Comparison of ENCODE assay signal across 9 cellular contexts in genomic region chr11:114036156-114036811, GRCh38. TPM values are rescaled to one million over a fixed set of nuclear protein-coding genes. Genes with fewer than 3 reads are reported as not detected.
A peak's percentile ranks its signal among the peaks of the same experiment; 100 is the strongest.
DNase-seq lines count a peak whose midpoint lies in the region; ATAC-seq, FAIRE-seq and TF ChIP-seq lines count a peak whose summit lies in the region.
"Had no signal": no experiment of that assay in that cellular context is flagged by ENCODE, and none has a peak within 500 bp of the region (broad histone marks: within the 10 kb centered on the region; RNA-seq: fewer than 3 reads in every experiment).

No MANE protein-coding gene starts in this region.

- no peak overlapping the region for H3K9ac ChIP-seq in neural progenitor cell

- no peak for FAIRE-seq in A549 (lab: Jason Lieb, UNC)
- FAIRE-seq in RCC 7860 (lab: Jason Lieb, UNC), result no peak
- FAIRE-seq: GM18507 had no signal

- no peaks in the 10 kb centered on the region for H4K20me1 ChIP-seq in neural progenitor cell (ENCODE audit: low read depth)

- peak overlapping the region; percentile 46 for H3K4me3 ChIP-seq in A549
- H3K4me3 ChIP-seq in neural progenitor cell, result no peak overlapping the region
- H3K4me3 ChIP-seq in suprapubic skin, result peak overlapping the region; percentile 40

- POLR2A ChIA-PET in A549 (lab: Yijun Ruan, JAX), result no interaction called here

- H3K27ac ChIP-seq in A549, result peak overlapping the region; percentile 64 to 66; a peak in 4 of 6 replicates
- H3K27ac ChIP-seq in neural progenitor cell, result no peak overlapping the region
- H3K27ac ChIP-seq in suprapubic skin, result peak overlapping the region; percentile 55

- no peak for TF ChIP-seq EP300 in A549 (IDR thresholded peaks at IDR 0.05)
- no peak for TF ChIP-seq EP300 in suprapubic skin (IDR thresholded peaks at IDR 0.05)

- peaks cover 20% of the 10 kb centered on the region for H3K27me3 Mint-ChIP-seq in neural progenitor cell (ENCODE audit: insufficient read depth, low read depth)

- no peaks in the 10 kb centered on the region for H3K79me2 ChIP-seq in neural progenitor cell (ENCODE audit: low read depth)

- H3K27me3 ChIP-seq in neural progenitor cell (no peaks in the 10 kb centered on the region), suprapubic skin (no peaks in the 10 kb centered on the region)

- no peak for TF ChIP-seq POLR2A in A549 (IDR thresholded peaks at IDR 0.05; ENCODE audit: low read length)
- no peak for TF ChIP-seq POLR2A in suprapubic skin (IDR thresholded peaks at IDR 0.05)

- peak overlapping the region; percentile 48 for H3K4me3 Mint-ChIP-seq in neural progenitor cell

- H3K36me3 ChIP-seq in neural progenitor cell (no peaks in the 10 kb centered on the region), suprapubic skin (no peaks in the 10 kb centered on the region)

- H3K36me3 Mint-ChIP-seq in neural progenitor cell, result no peaks in the 10 kb centered on the region

- TF ChIP-seq RAD21 in A549 (conservative IDR thresholded peaks at IDR 0.05 in 1 of 2, IDR thresholded peaks at IDR 0.05 in 1 of 2), result peak; percentile 64 to 75

- H3F3A ChIP-seq in neural progenitor cell (ENCODE audit: low read depth), result peaks cover 3% of the 10 kb centered on the region

- H3K9me3 ChIP-seq in A549 (no peaks in the 10 kb centered on the region), neural progenitor cell (ENCODE audit: low read depth) (no peaks in the 10 kb centered on the region), suprapubic skin (no peaks in the 10 kb centered on the region)

- ATAC-seq in A549 (peak; percentile 96 to 99), HG02798 (IDR thresholded peaks at IDR 0.05; ENCODE audit: poor library complexity, unreplicated experiment) (no peak)

- DNase-seq in A549 (ENCODE audit: low read depth in 1 of 2, low spot score in 1 of 2) (peak; percentile 41 to 72), H4 (ENCODE audit: low spot score) (peak; percentile 62), RCC 7860 (ENCODE audit: low spot score) (peak; percentile 14), activated gamma-delta T cell treated with Interleukin-2 at 50 U/mL for 16 hours (peak; percentile 55), foreskin melanocyte (peak; percentile 29), neural progenitor cell (ENCODE audit: low spot score) (peak; percentile 96), suprapubic skin (ENCODE audit: low spot score in 2 of 2) (peak; percentile 90 to 93)

- H3K27ac Mint-ChIP-seq in neural progenitor cell, result no peak overlapping the region

- no peak overlapping the region for H2AFZ ChIP-seq in neural progenitor cell (replicated peaks)

- peaks cover 31% of the 10 kb centered on the region for H3K4me1 Mint-ChIP-seq in neural progenitor cell

- H3K4me1 ChIP-seq in A549 (peaks cover 6% of the 10 kb centered on the region; the same call in 2 of the 3 replicates), neural progenitor cell (peaks cover 7% of the 10 kb centered on the region), suprapubic skin (peaks cover 15% of the 10 kb centered on the region)

- peaks cover 2% of the 10 kb centered on the region for H3K9me3 Mint-ChIP-seq in neural progenitor cell

- CTCF ChIA-PET in A549 (lab: Yijun Ruan, JAX), result interaction anchor here (0.6 to 8.4 kb wide), 24 partner anchors 9 to 232 kb away, joined by 3 to 142 read pairs (median 4); no protein-coding TSS in a partner anchor

- peak overlapping the region; percentile 97 for H3K4me2 ChIP-seq in A549
- peak overlapping the region; percentile 66 for H3K4me2 ChIP-seq in neural progenitor cell

- TF ChIP-seq CTCF in A549 (IDR thresholded peaks at IDR 0.05) (peak; percentile 70), neural progenitor cell (IDR thresholded peaks at IDR 0.05) (peak; percentile 95), suprapubic skin (IDR thresholded peaks at IDR 0.05) (peak; percentile 65 to 89)

- WGBS in A549 (ENCODE audit: missing lambda C conversion rate), result 0% methylated on average over 2 of the region's 37 CpGs
- WGBS in suprapubic skin, result 10% methylated on average over 24 of the region's 37 CpGs

TF ChIP-seq in A549, 52 proteins besides CTCF, POLR2A, EP300 and RAD21:
- TF ChIP-seq SMC3 (IDR thresholded peaks at IDR 0.05), result peak; percentile 80
- peak; percentile 40 for TF ChIP-seq MAX (IDR thresholded peaks at IDR 0.05)
- TF ChIP-seq CHD4 (IDR thresholded peaks at IDR 0.05; ENCODE audit: borderline replicate concordance), result no peak

RNA-seq across cellular contexts. Expression of gene ZBTB16, which starts 23.2 kb away (rescaled TPM):
- polyA plus RNA-seq in A549 (2011; rRNA removed), result not detected in 2 replicates
- not detected in 2 replicates for polyA plus RNA-seq in A549 (2012; cell fraction: cytosol; rRNA removed)
- polyA plus RNA-seq in A549 (2012; cell fraction: nucleus; rRNA removed), result 0.23 and 0.26 TPM in 2 replicates
- not detected in 3 replicates for polyA plus RNA-seq in A549 (2017; fragmentation: RNase III; extraction: RNeasy Plus Mini Kit Qiagen cat#74134 plus additional on column Dnase treatment)
- polyA minus RNA-seq in A549 (2011; rRNA and poly(A)+ RNA removed), result not detected in 2 replicates
- not detected in 2 replicates for total RNA-seq in H4 (2014; rRNA removed; shearing (Covaris generic))
- 17.7 and 29.7 TPM in 2 replicates for total RNA-seq in neural progenitor cell (ENCODE audit: low replicate concordance)
- 100 to 1,000 TPM; 142 to 474 (median 232) TPM for total RNA-seq in suprapubic skin

Comparison
In these comparisons a context has a peak if more than half of its experiments do, and no peak if none do; other contexts are left out.
1. DNase-seq: peak in every context shown above with its lines; median percentile 96 in neural progenitor cell; 92 in suprapubic skin; 62 in H4; 56 in A549; 55 in activated gamma-delta T cell treated with Interleukin-2 at 50 U/mL for 16 hours; 29 in foreskin melanocyte; 14 in RCC 7860.
2. RNA of gene ZBTB16, which starts 23.2 kb away (total RNA-seq): 142 to 474 TPM in suprapubic skin and 17.7 to 29.7 TPM in neural progenitor cell; not detected in H4; every median in the first group is over 10 times any median in the second.
3. Peak in every context shown above with its lines, with median percentiles within 50 percentile points of each other: CTCF ChIP-seq.